8 cellular contexts compared by ENCODE assay signal in the genomic region with DNA sequence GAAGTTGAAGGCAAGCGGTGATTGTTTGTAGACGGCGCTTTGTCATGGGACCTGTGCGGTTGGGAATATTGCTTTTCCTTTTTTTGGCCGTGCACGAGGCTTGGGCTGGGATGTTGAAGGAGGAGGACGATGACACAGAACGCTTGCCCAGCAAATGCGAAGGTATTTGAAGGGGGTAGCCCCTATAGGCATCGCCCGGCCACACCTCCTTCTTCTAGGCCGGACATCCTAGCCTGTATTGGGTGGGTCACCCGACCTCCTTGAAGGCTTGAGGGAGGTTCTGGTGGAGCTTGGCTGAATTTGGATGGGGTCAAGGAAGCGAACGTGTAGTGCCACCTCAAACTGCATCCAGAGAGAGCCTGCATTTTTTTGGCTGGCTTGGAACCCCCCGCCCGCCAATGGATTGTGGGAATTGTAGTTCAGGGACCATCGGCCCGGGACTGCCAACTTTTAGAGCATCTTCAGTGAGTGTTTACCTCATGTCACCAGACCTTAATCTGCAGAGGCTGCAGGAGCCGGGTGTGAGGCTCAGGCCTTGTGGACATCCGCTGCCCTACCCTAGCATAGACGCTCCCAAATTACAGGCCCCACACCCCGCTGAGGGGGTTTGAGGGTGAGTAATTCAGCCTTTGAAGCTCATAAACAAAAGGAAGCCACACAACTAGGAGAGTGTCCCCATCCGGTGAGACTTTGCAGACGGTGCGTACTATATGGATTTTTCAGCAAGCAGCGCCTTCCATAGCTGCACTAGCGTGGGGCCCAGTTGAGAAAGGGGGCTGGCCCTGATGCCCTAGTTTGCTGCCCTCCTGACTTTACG. TPM values are rescaled to one million over a fixed set of nuclear protein-coding genes. Genes with fewer than 3 reads are reported as not detected.
A peak's percentile ranks its signal among the peaks of the same experiment; 100 is the strongest.
DNase-seq lines count a peak whose midpoint lies in the region; ATAC-seq and TF ChIP-seq lines count a peak whose summit lies in the region.

No MANE protein-coding gene starts in this region.

- peaks cover 22 to 26% (median 22%) of the 10 kb centered on the region in 3 donors for H3K4me1 Mint-ChIP-seq in IgD-negative memory B cell

- in situ Hi-C loops in mammary epithelial cell (cut with MboI; ENCODE audit: low sequenced_read_pairs in 2 of 2): no loop called here

- peak overlapping the region; percentile 88 for H2AFZ ChIP-seq in mammary epithelial cell (ENCODE audit: low read depth, low read length)

- peak overlapping the region; percentile 90 to 98 (median 97) for H3K4me3 ChIP-seq in mammary epithelial cell (replicated peaks in 1 of 3; ENCODE audit: insufficient read depth in 1 of 3, low read depth in 2 of 3, low read length in 3 of 3)
- H3K4me3 ChIP-seq in spleen: peak overlapping the region; percentile 72 to 94 (median 88)

- H3K9me3 Mint-ChIP-seq in IgD-negative memory B cell: no peaks in the 10 kb centered on the region

- peak overlapping the region; percentile 96 to 98 (median 96) for H3K4me3 Mint-ChIP-seq in IgD-negative memory B cell

- H3K4me2 ChIP-seq in mammary epithelial cell (ENCODE audit: insufficient read depth, low read depth, low read length): peak overlapping the region; percentile 65

- intact Hi-C loops in mammary epithelial cell (cut with micrococcal nuclease): loop anchor here (1.0 kb wide), 1 partner anchor 19 kb away; a partner anchor contains a TSS
- intact Hi-C loops in spleen (cut with DNase I; ENCODE audit: low total_unique reads): no loop called here

- H4K20me1 ChIP-seq in mammary epithelial cell (ENCODE audit: insufficient read depth, low read length): no peaks in the 10 kb centered on the region

- no peak for TF ChIP-seq POLR2A in spleen (IDR thresholded peaks at IDR 0.05)

- ATAC-seq in GM21576 (IDR thresholded peaks at IDR 0.05; ENCODE audit: unreplicated experiment): peak; percentile 63

- no peak for TF ChIP-seq CTCF in mammary epithelial cell (conservative IDR thresholded peaks at IDR 0.05 in 1 of 2, IDR thresholded peaks at IDR 0.05 in 1 of 2; ENCODE audit: extremely low read depth in 1 of 2, insufficient read depth in 1 of 2, low read depth in 1 of 2, low read length in 2 of 2)
- no peak for TF ChIP-seq CTCF in spleen (IDR thresholded peaks at IDR 0.05 in 8 of 11, conservative IDR thresholded peaks at IDR 0.05 in 3 of 11)

- H3K36me3 ChIP-seq in ES-I3 (ENCODE audit: insufficient read depth, low read length) (no peaks in the 10 kb centered on the region), mammary epithelial cell (ENCODE audit: insufficient read depth, low read length) (no peaks in the 10 kb centered on the region), spleen (peaks cover 0 to 31% (median 4%) of the 10 kb centered on the region in 6 donors)

- H3K27me3 ChIP-seq in mammary epithelial cell (ENCODE audit: insufficient read depth, low read length) (no peaks in the 10 kb centered on the region), spleen (replicated peaks in 1 of 7) (no peaks in the 10 kb centered on the region)

- TSS peak; percentile 21 for BruUV-seq in mammary epithelial cell (replicated peaks; lab: Mats Ljungman, UMichigan)

- 8% methylated on average over 19 of the region's 29 CpGs for WGBS in mammary epithelial cell (ENCODE audit: low coverage, missing lambda C conversion rate)
- 8 to 20% (median 10%) methylated on average over 13 to 29 of the region's 29 CpGs for WGBS in spleen, 5 donors

- H3K36me3 Mint-ChIP-seq in IgD-negative memory B cell: peaks cover 2% of the 10 kb centered on the region

- CTCF ChIA-PET in mammary epithelial cell (lab: Charles Lee; ENCODE audit: low non-redundant PET): no interaction called here

- H3K4me1 ChIP-seq in ES-I3 (ENCODE audit: insufficient read depth, low read length) (peaks cover 11% of the 10 kb centered on the region; the same call in 1 of the 2 replicates), mammary epithelial cell (ENCODE audit: insufficient read depth, low read length) (peaks cover 8% of the 10 kb centered on the region), spleen (peaks cover 16 to 73% (median 39%) of the 10 kb centered on the region in 6 donors)

- peak overlapping the region; percentile 99 for H3K27ac Mint-ChIP-seq in IgD-negative memory B cell

- H3K9ac ChIP-seq in ES-I3 (ENCODE audit: low read depth, low read length): peak overlapping the region; percentile 73
- peak overlapping the region; percentile 89 for H3K9ac ChIP-seq in mammary epithelial cell (ENCODE audit: insufficient read depth, low read length)

- no peaks in the 10 kb centered on the region for H3K27me3 Mint-ChIP-seq in IgD-negative memory B cell

- no peaks in the 10 kb centered on the region for H3K9me3 ChIP-seq in ES-I3 (ENCODE audit: control insufficient read depth, insufficient read depth, low read length)
- no peaks in the 10 kb centered on the region for H3K9me3 ChIP-seq in mammary epithelial cell (replicated peaks; ENCODE audit: insufficient read depth, low read length)
- H3K9me3 ChIP-seq in spleen: no peaks in the 10 kb centered on the region

- dilution Hi-C loops in mammary epithelial cell (cut with HindIII; ENCODE audit: low sequenced_read_pairs): no loop called here

- DNase-seq in T-helper 22 cell (ENCODE audit: low read depth) (peak; percentile 59), mammary epithelial cell (no peak), inferior parietal cortex (ENCODE audit: extremely low spot score) (peak; percentile 74), spleen (peak; percentile 86), SKM-1 treated with dmso at 0.1 percent for 144 hours (lab: John Stamatoyannopoulos, UW; ENCODE audit: unreplicated experiment) (no peak)

- H3K79me2 ChIP-seq in mammary epithelial cell (ENCODE audit: insufficient read depth, low read length): peaks cover 18% of the 10 kb centered on the region

- peak overlapping the region; percentile 89 for H3K27ac ChIP-seq in mammary epithelial cell (ENCODE audit: insufficient read depth, low read depth, low read length)
- peak overlapping the region; percentile 40 to 96 (median 89) for H3K27ac ChIP-seq in spleen

RNA-seq across cellular contexts. Expression of a gene that starts 0.5 kb away (rescaled TPM):
- polyA plus RNA-seq in IgD-negative memory B cell (4.5 TPM), mammary epithelial cell (7.3 TPM), spleen (10 to 100 TPM in 2 of 3 donors, 1 to 10 TPM in 1; 9.7 to 14.1 (median 11.0) TPM)
- total RNA-seq in mammary epithelial cell (1 to 10 TPM; 6.9 to 7.5 TPM), spleen (10 to 100 TPM; 12.4 to 19.7 (median 15.2) TPM)
- not detected for polyA minus RNA-seq in mammary epithelial cell

RNA-seq across cellular contexts. Expression of a gene that starts 0.8 kb away (rescaled TPM):
- polyA plus RNA-seq in IgD-negative memory B cell (31.5 TPM), mammary epithelial cell (16.5 TPM), spleen (10 to 100 TPM; 16.5 to 36.6 (median 21.3) TPM)
- total RNA-seq in mammary epithelial cell (10 to 100 TPM; 28.8 to 55.3 TPM), spleen (10 to 100 TPM; 29.7 to 44.0 (median 36.5) TPM)
- 42.4 TPM for polyA minus RNA-seq in mammary epithelial cell

RNA-seq across cellular contexts. Expression of a gene that starts 6.9 kb away (rescaled TPM):
- 1.4 TPM for polyA plus RNA-seq in IgD-negative memory B cell
- 1 to 10 TPM; 1.2 to 1.5 TPM for total RNA-seq in mammary epithelial cell
- 1.0 TPM for polyA plus RNA-seq in mammary epithelial cell
- polyA minus RNA-seq in mammary epithelial cell: not detected
- total RNA-seq in spleen: 1 to 10 TPM; 1.7 to 4.4 (median 2.0) TPM
- 1 to 10 TPM; 1.8 to 2.7 (median 2.4) TPM for polyA plus RNA-seq in spleen

RNA-seq across cellular contexts. Expression of a gene that starts 18.5 kb away (rescaled TPM):
- polyA plus RNA-seq in IgD-negative memory B cell: 4.5 TPM
- 10 to 100 TPM; 13.0 to 17.4 TPM for total RNA-seq in mammary epithelial cell
- polyA plus RNA-seq in mammary epithelial cell: 14.9 TPM
- 2.8 TPM for polyA minus RNA-seq in mammary epithelial cell
- 10 to 100 TPM in 5 of 7 donors, 1 to 10 TPM in 2; 9.2 to 18.0 (median 12.0) TPM for total RNA-seq in spleen
- 10 to 100 TPM in 2 of 3 donors, 1 to 10 TPM in 1; 8.7 to 10.1 (median 10.1) TPM for polyA plus RNA-seq in spleen

RNA-seq across cellular contexts. Expression of a gene that starts 18.7 kb away (rescaled TPM):
- 33.4 TPM for polyA plus RNA-seq in IgD-negative memory B cell
- total RNA-seq in mammary epithelial cell: 100 to 1,000 TPM in 1 of 2 donors, 10 to 100 TPM in 1; 16.0 to 114 TPM
- polyA plus RNA-seq in mammary epithelial cell: 163 TPM
- polyA minus RNA-seq in mammary epithelial cell: 137 TPM
- 10 to 100 TPM; 49.5 to 74.7 (median 64.8) TPM for total RNA-seq in spleen
- 10 to 100 TPM; 72.3 to 92.7 (median 75.8) TPM for polyA plus RNA-seq in spleen

Comparison
In these comparisons a context has a peak if more than half of its experiments do, and no peak if none do; other contexts are left out.
1. DNase-seq: peak in T-helper 22 cell (single experiment), inferior parietal cortex (single experiment) and spleen (single experiment); none in mammary epithelial cell (single experiment) and SKM-1 treated with dmso at 0.1 percent for 144 hours (single experiment).